ENCODE assay signal across 20 cellular contexts in the genomic region with DNA sequence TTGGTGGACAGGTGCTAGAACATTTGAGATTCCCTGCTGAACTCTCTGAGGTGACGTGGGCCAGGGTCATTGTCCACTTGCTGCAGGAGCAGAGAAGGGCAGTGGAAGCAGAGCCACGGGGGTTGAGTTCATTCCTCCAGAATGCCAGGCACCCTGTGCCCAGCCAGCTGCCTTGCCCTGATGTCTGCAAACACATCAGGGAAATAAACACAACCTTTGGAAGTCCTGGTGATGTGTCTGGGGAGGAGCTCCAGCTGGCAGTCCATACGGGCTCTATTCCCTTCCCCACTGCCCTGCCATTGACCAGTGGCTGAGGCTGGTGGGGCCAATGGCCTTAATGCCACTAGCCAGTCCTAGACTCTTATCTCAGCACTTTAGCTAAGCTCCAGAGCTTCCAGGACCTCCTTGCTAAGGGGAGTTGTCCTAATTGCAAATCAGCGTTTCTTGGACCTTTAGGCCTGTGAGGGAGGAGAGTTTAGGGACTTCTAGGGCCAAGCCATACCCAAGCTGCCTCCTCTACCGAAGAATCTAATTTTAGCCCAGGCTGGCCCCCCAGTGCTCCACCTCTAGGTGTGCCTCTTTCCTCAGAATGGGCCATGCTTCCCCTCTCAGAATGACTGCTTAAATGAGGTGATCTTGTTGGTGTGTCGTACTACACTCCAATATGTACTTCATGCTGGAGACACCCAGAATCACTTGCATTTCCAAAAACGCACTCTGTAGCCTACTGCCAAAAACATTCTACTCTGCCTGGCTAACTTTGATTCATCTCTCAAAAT.
"Had no signal": no experiment of that assay in that cellular context is flagged by ENCODE, and none has a peak within 500 bp of the region (broad histone marks: within the 10 kb centered on the region; RNA-seq: fewer than 3 reads in every experiment).

No MANE protein-coding gene starts in this region.

- H3K9me3 Mint-ChIP-seq: memory B cell, natural killer cell, neural crest cell, type B pancreatic cell had no signal

- H3K4me1 ChIP-seq: sigmoid colon had no signal

- FAIRE-seq: islet of Langerhans had no signal

- H3K27me3 Mint-ChIP-seq: memory B cell had no signal

- DNase-seq: cortex of kidney; dorsolateral prefrontal cortex; effector CD8-positive, alpha-beta T cell; foreskin melanocyte; heart right ventricle; hypothalamus; kidney glomerular epithelial cell; left lung; lower lobe of right lung; midbrain; natural killer cell; posterior cingulate gyrus; sigmoid colon; stimulated activated CD4-positive, alpha-beta T cell treated with anti-CD3 and anti-CD28 coated beads, Interleukin-12 subunit alpha, Interleukin-12 subunit beta, amount 100 ng/mL, for 4 hours; stimulated activated naive CD4-positive, alpha-beta T cell treated with Interleukin-2 at 50 U/mL for 16 hours had no signal

- H3K9me3 ChIP-seq: heart right ventricle, left lung, lower lobe of right lung, sigmoid colon had no signal

- H3K36me3 ChIP-seq: heart right ventricle, left lung, lower lobe of right lung, sigmoid colon had no signal

- H3K27ac Mint-ChIP-seq: memory B cell, natural killer cell, type B pancreatic cell had no signal

- ATAC-seq: heart right ventricle, left lung, lower lobe of right lung, natural killer cell had no signal

- H3K27me3 ChIP-seq: dorsolateral prefrontal cortex, left lung, sigmoid colon had no signal

- H3K4me3 ChIP-seq: dorsolateral prefrontal cortex, heart right ventricle, left lung, lower lobe of right lung, sigmoid colon, skin epidermis had no signal

- H3K27ac ChIP-seq: dorsolateral prefrontal cortex, heart right ventricle, left lung, lower lobe of right lung, sigmoid colon, skin epidermis had no signal

- H3K36me3 Mint-ChIP-seq: memory B cell, natural killer cell, type B pancreatic cell had no signal

- H3K4me3 Mint-ChIP-seq: memory B cell, natural killer cell, neural crest cell, type B pancreatic cell had no signal
